In the genomic region with DNA sequence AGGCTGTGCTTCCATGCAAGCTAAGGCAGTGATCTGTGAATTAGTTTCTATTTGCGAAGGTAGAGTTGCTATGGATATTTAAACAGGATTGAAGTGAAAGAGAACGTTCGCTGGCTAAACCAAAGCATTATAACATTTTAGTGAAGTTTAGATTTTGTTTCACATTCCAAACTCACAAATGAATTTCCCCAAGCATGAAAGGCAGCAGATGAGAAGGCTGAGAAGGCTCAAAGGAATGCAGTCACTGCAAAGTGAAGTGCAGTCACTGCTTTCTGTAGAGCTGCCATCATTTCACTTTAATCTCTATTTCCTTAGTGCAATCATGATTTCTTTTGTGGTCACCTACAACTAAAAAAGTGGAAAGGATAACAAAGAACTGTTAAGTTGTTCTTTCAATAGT, we compare ENCODE assay signal across 23 cellular contexts.
DNase-seq lines count a peak whose midpoint lies in the region; ATAC-seq, FAIRE-seq and TF ChIP-seq lines count a peak whose summit lies in the region.
"Had no signal": no experiment of that assay in that cellular context is flagged by ENCODE, and none has a peak within 500 bp of the region (broad histone marks: within the 10 kb centered on the region; RNA-seq: fewer than 3 reads in every experiment).

No MANE protein-coding gene starts in this region.

- H3K4me3 ChIP-seq in SK-N-SH (ENCODE audit: low read depth in 2 of 2, low read length in 1 of 2) (no peak overlapping the region; a peak in 1 of 4 replicates), keratinocyte (ENCODE audit: control insufficient read depth in 2 of 3, extremely low read depth in 1 of 3, insufficient read depth in 2 of 3, low read depth in 1 of 3, low read length in 3 of 3) (no peak overlapping the region), upper lobe of right lung (no peak overlapping the region)
- H3K4me3 ChIP-seq: hepatocyte had no signal

- no peak for TF ChIP-seq RAD21 in SK-N-SH (IDR thresholded peaks at IDR 0.05; ENCODE audit: low read length)

- no peaks in the 10 kb centered on the region for H3K9me3 Mint-ChIP-seq in progenitor cell of endocrine pancreas (ENCODE audit: low read depth)
- H3K9me3 Mint-ChIP-seq: CD4-positive, alpha-beta T cell; dendritic cell treated with granulocyte-macrophage colony-stimulating factor and Interleukin-4, amounts not matched to agents 40 ng/mL and 50 ng/mL, for 4 days had no signal

- H3K9ac ChIP-seq in SK-N-SH (no peak overlapping the region), keratinocyte (ENCODE audit: control insufficient read depth, extremely low read depth, insufficient read depth, low read length) (no peak overlapping the region)

- H3K4me1 ChIP-seq in SK-N-SH (ENCODE audit: control insufficient read depth in 1 of 2, insufficient read depth in 2 of 2, low read depth in 1 of 2, low read length in 1 of 2) (0 out of 4 replicates have a peak, but pooled peaks cover 0 to 6% of the 10 kb centered on the region in 2 experiments), keratinocyte (ENCODE audit: control insufficient read depth, extremely low read depth, insufficient read depth, low read length) (no peaks in the 10 kb centered on the region), upper lobe of right lung (no peaks in the 10 kb centered on the region)
- H3K4me1 ChIP-seq: esophagus muscularis mucosa had no signal

- no peak for TF ChIP-seq CTCF in SK-N-SH (IDR thresholded peaks at IDR 0.05)
- no peak for TF ChIP-seq CTCF in keratinocyte (optimal IDR thresholded peaks at IDR 0.05 in 1 of 3, IDR thresholded peaks at IDR 0.05 in 1 of 3, conservative IDR thresholded peaks at IDR 0.05 in 1 of 3; ENCODE audit: extremely low read depth in 1 of 3, insufficient read depth in 2 of 3, low read length in 3 of 3)
- no peak for TF ChIP-seq CTCF in upper lobe of right lung (IDR thresholded peaks at IDR 0.05)
- TF ChIP-seq CTCF in progenitor cell of endocrine pancreas (IDR thresholded peaks at IDR 0.05; ENCODE audit: unreplicated experiment): no peak

- no peaks in the 10 kb centered on the region for H3K9me1 ChIP-seq in keratinocyte (ENCODE audit: control insufficient read depth, extremely low read depth, insufficient read depth, low read length)

- H3K36me3 Mint-ChIP-seq in progenitor cell of endocrine pancreas (ENCODE audit: insufficient read depth): no peaks in the 10 kb centered on the region
- H3K36me3 Mint-ChIP-seq: stimulated activated memory B cell treated with anti-CD40 and anti-IgM and Interleukin-4, amounts not matched to agents 10 μg/mL and 1 μg/mL and 100 μg/mL, for 72 hours; type B pancreatic cell had no signal

- peaks cover 3% of the 10 kb centered on the region for H3K4me1 Mint-ChIP-seq in progenitor cell of endocrine pancreas (ENCODE audit: low read depth)
- H3K4me1 Mint-ChIP-seq: stimulated activated memory B cell treated with anti-CD40 and anti-IgM and Interleukin-4, amounts not matched to agents 10 μg/mL and 1 μg/mL and 100 μg/mL, for 72 hours had no signal

- no peaks in the 10 kb centered on the region for H3K36me3 ChIP-seq in SK-N-SH (replicated peaks in 1 of 2; ENCODE audit: control insufficient read depth in 1 of 2, insufficient read depth in 2 of 2, low read length in 1 of 2)
- H3K36me3 ChIP-seq in keratinocyte (ENCODE audit: control insufficient read depth in 2 of 2, extremely low read depth in 1 of 2, insufficient read depth in 2 of 2, low read length in 2 of 2): no peaks in the 10 kb centered on the region
- no peaks in the 10 kb centered on the region for H3K36me3 ChIP-seq in upper lobe of right lung
- H3K36me3 ChIP-seq: esophagus muscularis mucosa had no signal

- H3K79me2 ChIP-seq in SK-N-SH (ENCODE audit: insufficient read depth) (no peaks in the 10 kb centered on the region), keratinocyte (ENCODE audit: control insufficient read depth, insufficient read depth, low read length) (no peaks in the 10 kb centered on the region)
- H3K79me2 ChIP-seq: hepatocyte had no signal

- H3K4me2 ChIP-seq in SK-N-SH: peak overlapping the region; percentile 43; the same call in 1 of the 2 replicates
- H3K4me2 ChIP-seq in keratinocyte (ENCODE audit: control insufficient read depth, extremely low read depth, insufficient read depth, low read depth, low read length): no peak overlapping the region
- H3K4me2 ChIP-seq: hepatocyte had no signal

- H4K20me1 ChIP-seq in SK-N-SH (ENCODE audit: insufficient read depth): no peaks in the 10 kb centered on the region
- no peaks in the 10 kb centered on the region for H4K20me1 ChIP-seq in keratinocyte (ENCODE audit: control insufficient read depth, extremely low read depth, insufficient read depth, low read length)

- peak; percentile 32 for FAIRE-seq in keratinocyte (lab: Jason Lieb, UNC)

- no peak overlapping the region for H3K27ac Mint-ChIP-seq in progenitor cell of endocrine pancreas
- H3K27ac Mint-ChIP-seq: CD4-positive, alpha-beta T cell; dendritic cell treated with granulocyte-macrophage colony-stimulating factor and Interleukin-4, amounts not matched to agents 40 ng/mL and 50 ng/mL, for 4 days; stimulated activated memory B cell treated with anti-CD40 and anti-IgM and Interleukin-4, amounts not matched to agents 10 μg/mL and 1 μg/mL and 100 μg/mL, for 72 hours; type B pancreatic cell had no signal

- WGBS in SK-N-SH (ENCODE audit: low lambda C conversion rate): 0% methylated on average over 3 of the region's 3 CpGs

- H2AFZ ChIP-seq in SK-N-SH (ENCODE audit: low read depth) (no peak overlapping the region), keratinocyte (ENCODE audit: control insufficient read depth, low read length) (no peak overlapping the region)
- H2AFZ ChIP-seq: hepatocyte had no signal

- no peaks in the 10 kb centered on the region for H3K9me2 ChIP-seq in SK-N-SH

- CTCF ChIA-PET in SK-N-SH (lab: Yijun Ruan, JAX): no interaction called here

- POLR2A ChIA-PET in SK-N-SH (lab: Yijun Ruan, JAX): no interaction called here

- no peak for TF ChIP-seq EP300 in SK-N-SH (IDR thresholded peaks at IDR 0.05; ENCODE audit: borderline replicate concordance in 1 of 2, low read depth in 1 of 2, low read length in 1 of 2)

- intact Hi-C loops in upper lobe of right lung (cut with DNase I): no loop called here

- dilution Hi-C loops in keratinocyte (cut with MboI; ENCODE audit: extremely low pct_ligation_motif_present, low sequenced_read_pairs): no loop called here

- H3K27ac ChIP-seq in SK-N-SH (ENCODE audit: low read depth in 2 of 2, low read length in 1 of 2) (no peak overlapping the region), keratinocyte (ENCODE audit: control insufficient read depth, insufficient read depth, low read length) (no peak overlapping the region), upper lobe of right lung (peak overlapping the region; percentile 28)
- H3K27ac ChIP-seq: 22Rv1, esophagus muscularis mucosa, hepatocyte had no signal

- ATAC-seq in SK-N-SH treated with all-trans-retinoic acid at 6 μM for 48 hours (no peak), upper lobe of right lung (peak; percentile 41)
- ATAC-seq: activated CD4-positive, CD25-positive, alpha-beta regulatory T cell treated with anti-CD3 and anti-CD28 coated beads, Interleukin-2, amount 50 U/mL, for 24 hours; left colon; stimulated activated memory B cell treated with anti-CD40 and anti-IgM and Interleukin-4, amounts not matched to agents 10 μg/mL and 1 μg/mL and 100 μg/mL, for 72 hours had no signal

- H3K4me3 Mint-ChIP-seq in progenitor cell of endocrine pancreas (ENCODE audit: low read depth): no peak overlapping the region
- H3K4me3 Mint-ChIP-seq: CD4-positive, alpha-beta T cell; dendritic cell treated with granulocyte-macrophage colony-stimulating factor and Interleukin-4, amounts not matched to agents 40 ng/mL and 50 ng/mL, for 4 days; stimulated activated memory B cell treated with anti-CD40 and anti-IgM and Interleukin-4, amounts not matched to agents 10 μg/mL and 1 μg/mL and 100 μg/mL, for 72 hours; type B pancreatic cell had no signal

- H3K27me3 Mint-ChIP-seq in progenitor cell of endocrine pancreas: peaks cover 4% of the 10 kb centered on the region
- H3K27me3 Mint-ChIP-seq: CD4-positive, alpha-beta T cell; dendritic cell treated with granulocyte-macrophage colony-stimulating factor and Interleukin-4, amounts not matched to agents 40 ng/mL and 50 ng/mL, for 4 days; stimulated activated memory B cell treated with anti-CD40 and anti-IgM and Interleukin-4, amounts not matched to agents 10 μg/mL and 1 μg/mL and 100 μg/mL, for 72 hours; type B pancreatic cell had no signal

- H3K27me3 ChIP-seq in SK-N-SH (ENCODE audit: insufficient read depth) (no peaks in the 10 kb centered on the region), keratinocyte (ENCODE audit: control insufficient read depth, extremely low read depth, insufficient read depth, low read length) (no peaks in the 10 kb centered on the region), upper lobe of right lung (no peaks in the 10 kb centered on the region)
- H3K27me3 ChIP-seq: esophagus muscularis mucosa, hepatocyte had no signal

- no peaks in the 10 kb centered on the region for H3F3A ChIP-seq in SK-N-SH (replicated peaks; ENCODE audit: insufficient read depth)

- DNase-seq in SK-N-SH: no peak
- peak; percentile 85 for DNase-seq in astrocyte of the hippocampus (ENCODE audit: low read depth, low spot score)
- DNase-seq in keratinocyte (ENCODE audit: low read depth, low spot score): no peak
- DNase-seq in upper lobe of right lung: no peak
- no peak for DNase-seq in effector CD8-positive, alpha-beta T cell (lab: John Stamatoyannopoulos, UW)
- DNase-seq in progenitor cell of endocrine pancreas (ENCODE audit: low spot score, unreplicated experiment): no peak
- DNase-seq in AML-193 (lab: John Stamatoyannopoulos, UW): no peak
- DNase-seq: activated effector memory CD4-positive, alpha-beta T cell treated with Interleukin-2 at 50 U/mL for 16 hours; anterior cingulate cortex; CD4-positive, alpha-beta T cell; DND-41; left colon; NCI-H1436; SHP77 treated with DMSO at 0.1 percent for 48 hours; T-helper 2 cell had no signal

- H3K9me3 ChIP-seq in SK-N-SH (no peaks in the 10 kb centered on the region), keratinocyte (ENCODE audit: control insufficient read depth, low read depth, low read length) (no peaks in the 10 kb centered on the region), upper lobe of right lung (no peaks in the 10 kb centered on the region)
- H3K9me3 ChIP-seq: esophagus muscularis mucosa had no signal

TF ChIP-seq in SK-N-SH, 30 proteins besides CTCF, POLR2A, EP300 and RAD21 (continues in another document):
- no peak for TF ChIP-seq NRF1 (IDR thresholded peaks at IDR 0.05; ENCODE audit: low read depth, low read length)
- no peak for TF ChIP-seq YY1 (IDR thresholded peaks at IDR 0.05; ENCODE audit: low read depth)
- TF ChIP-seq FOXM1 (IDR thresholded peaks at IDR 0.05; ENCODE audit: low read depth): no peak
- no peak for TF ChIP-seq SMC3 (IDR thresholded peaks at IDR 0.05; ENCODE audit: low read depth, low read length)
- TF ChIP-seq GABPA (IDR thresholded peaks at IDR 0.05; ENCODE audit: low read depth): no peak

TF ChIP-seq in SK-N-SH treated with all-trans-retinoic acid at 6 μM for 48 hours, 23 proteins besides CTCF, POLR2A, EP300 and RAD21 (continues in another document):
- TF ChIP-seq GLIS3 (CRISPR knock-in tag; IDR thresholded peaks at IDR 0.05): no peak
